In the genomic region with DNA sequence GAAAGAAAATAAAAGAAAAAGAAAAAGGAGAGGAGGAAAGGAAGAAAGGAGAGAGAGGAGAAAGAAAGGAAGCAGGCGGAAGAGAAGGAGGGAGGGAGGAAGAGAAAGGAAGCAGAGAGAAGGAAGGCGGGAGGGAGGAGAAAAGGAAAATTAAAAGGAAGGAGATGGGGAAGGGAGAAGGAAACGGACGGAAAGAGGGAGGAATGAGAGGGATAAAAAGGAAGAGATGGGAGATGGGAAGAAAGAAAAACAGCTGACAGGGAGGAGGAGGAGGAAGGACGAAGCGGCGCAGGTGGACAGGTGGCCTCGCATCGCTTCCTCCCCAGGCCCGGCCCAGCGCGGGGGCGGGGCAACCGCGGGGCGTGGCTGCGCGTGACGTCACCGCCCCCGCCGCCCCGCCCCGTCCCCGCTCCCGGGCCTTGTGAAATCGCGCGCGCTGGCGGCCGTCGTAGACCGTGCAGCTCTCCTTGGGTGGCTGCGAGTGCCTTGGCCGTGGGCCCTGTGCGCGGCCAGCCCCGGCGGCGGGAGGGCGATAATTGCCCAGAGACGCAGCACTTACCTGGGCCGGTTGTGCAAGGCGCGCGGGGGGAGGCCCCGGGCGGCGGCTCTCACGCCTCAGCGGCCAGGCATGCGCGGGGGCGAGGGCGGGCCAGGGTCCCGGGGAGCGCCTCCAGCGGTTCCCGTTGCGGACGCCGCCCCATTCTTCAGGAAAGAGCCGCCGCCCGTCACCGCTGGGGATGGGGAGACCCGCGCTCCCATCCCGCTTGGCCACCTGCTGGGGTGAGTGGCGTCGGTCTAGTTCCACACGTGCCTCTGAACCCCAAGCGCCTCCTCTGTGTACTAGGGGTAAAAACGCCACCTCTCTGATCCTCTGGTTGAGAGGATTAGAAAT, we compare ENCODE assay signal across 8 cellular contexts. TPM values are rescaled to one million over a fixed set of nuclear protein-coding genes. Genes with fewer than 3 reads are reported as not detected.
A peak's percentile ranks its signal among the peaks of the same experiment; 100 is the strongest.
DNase-seq lines count a peak whose midpoint lies in the region; ATAC-seq and TF ChIP-seq lines count a peak whose summit lies in the region.

No MANE protein-coding gene starts in this region.

- no peaks in the 10 kb centered on the region for H3K9me3 Mint-ChIP-seq in activated naive CD8-positive, alpha-beta T cell treated with anti-CD3 and anti-CD28 coated beads for 36 hours

- H3K9me3 ChIP-seq in SK-N-SH: no peaks in the 10 kb centered on the region
- no peaks in the 10 kb centered on the region for H3K9me3 ChIP-seq in heart right ventricle
- no peaks in the 10 kb centered on the region for H3K9me3 ChIP-seq in upper lobe of right lung

- no peak for TF ChIP-seq EP300 in SK-N-SH (IDR thresholded peaks at IDR 0.05; ENCODE audit: borderline replicate concordance in 1 of 2, low read depth in 1 of 2, low read length in 1 of 2)

- peak overlapping the region; percentile 89 for H3K4me2 ChIP-seq in SK-N-SH

- H3F3A ChIP-seq in SK-N-SH (replicated peaks; ENCODE audit: insufficient read depth): peaks cover 3% of the 10 kb centered on the region

- H2AFZ ChIP-seq in SK-N-SH (ENCODE audit: low read depth): peak overlapping the region; percentile 99

- H3K4me1 ChIP-seq in SK-N-SH (ENCODE audit: control insufficient read depth in 1 of 2, insufficient read depth in 2 of 2, low read depth in 1 of 2, low read length in 1 of 2) (no peaks in the 10 kb centered on the region; a peak in 1 of 4 replicates), heart right ventricle (peaks cover 0 to 10% (median 7%) of the 10 kb centered on the region in 9 donors), upper lobe of right lung (no peaks in the 10 kb centered on the region)

- 3% methylated on average over 13 of the region's 75 CpGs for WGBS in SK-N-SH (ENCODE audit: low lambda C conversion rate)
- WGBS in heart right ventricle, 2 donors: 1 to 3% methylated on average over 59 to 75 of the region's 75 CpGs

- CTCF ChIA-PET in SK-N-SH (lab: Yijun Ruan, JAX): no interaction called here

- TF ChIP-seq RAD21 in SK-N-SH (IDR thresholded peaks at IDR 0.05; ENCODE audit: low read length): no peak

- peaks cover 29% of the 10 kb centered on the region for H3K27me3 Mint-ChIP-seq in activated naive CD8-positive, alpha-beta T cell treated with anti-CD3 and anti-CD28 coated beads for 36 hours

- H3K36me3 ChIP-seq in SK-N-SH (replicated peaks in 1 of 2; ENCODE audit: control insufficient read depth in 1 of 2, insufficient read depth in 2 of 2, low read length in 1 of 2) (no peaks in the 10 kb centered on the region), heart right ventricle (no peaks in the 10 kb centered on the region), upper lobe of right lung (no peaks in the 10 kb centered on the region)

- H3K4me1 Mint-ChIP-seq in activated naive CD8-positive, alpha-beta T cell treated with anti-CD3 and anti-CD28 coated beads for 36 hours: peaks cover 4% of the 10 kb centered on the region

- no peak overlapping the region for H3K27ac ChIP-seq in SK-N-SH (ENCODE audit: low read depth in 2 of 2, low read length in 1 of 2)
- H3K27ac ChIP-seq in heart right ventricle: no peak overlapping the region
- H3K27ac ChIP-seq in upper lobe of right lung: peak overlapping the region; percentile 42

- intact Hi-C loops in heart right ventricle (cut with DNase I) (loop anchor here in 1 of 10 donors (5.0 kb wide), 1 partner anchor 91 kb away; no protein-coding TSS in a partner anchor), posterior vena cava (cut with DNase I) (no loop called here), upper lobe of right lung (cut with DNase I) (no loop called here)

- peak overlapping the region; percentile 59 for H3K27ac Mint-ChIP-seq in activated naive CD8-positive, alpha-beta T cell treated with anti-CD3 and anti-CD28 coated beads for 36 hours

- peak overlapping the region; percentile 80 for H3K4me3 Mint-ChIP-seq in activated naive CD8-positive, alpha-beta T cell treated with anti-CD3 and anti-CD28 coated beads for 36 hours

- POLR2A ChIA-PET in SK-N-SH (lab: Yijun Ruan, JAX): no interaction called here

- DNase-seq in DMS153 treated with DMSO at 0.1 percent for 48 hours (lab: John Stamatoyannopoulos, UW; ENCODE audit: unreplicated experiment) (peak; percentile 52), LHCN-M2 (ENCODE audit: low read depth) (peak; percentile 31), SK-N-SH (peak; percentile 97), heart right ventricle (peak; percentile 12 to 75), posterior vena cava (ENCODE audit: low spot score) (peak; percentile 92), upper lobe of right lung (peak; percentile 96)
- DNase-seq in activated naive CD8-positive, alpha-beta T cell treated with anti-CD3 and anti-CD28 coated beads for 36 hours: peak; percentile 68

- no peaks in the 10 kb centered on the region for H3K36me3 Mint-ChIP-seq in activated naive CD8-positive, alpha-beta T cell treated with anti-CD3 and anti-CD28 coated beads for 36 hours

- no peaks in the 10 kb centered on the region for H3K79me2 ChIP-seq in SK-N-SH (ENCODE audit: insufficient read depth)

- H3K27me3 ChIP-seq in SK-N-SH (ENCODE audit: insufficient read depth) (peaks cover 7% of the 10 kb centered on the region; the same call in 1 of the 2 replicates), heart right ventricle (peaks cover 12 to 89% (median 54%) of the 10 kb centered on the region in 7 donors), upper lobe of right lung (peaks cover 9% of the 10 kb centered on the region)

- no peak for TF ChIP-seq CTCF in SK-N-SH (IDR thresholded peaks at IDR 0.05)
- peak in 1 of 9 donors; percentile 12 for TF ChIP-seq CTCF in heart right ventricle (IDR thresholded peaks at IDR 0.05)
- TF ChIP-seq CTCF in upper lobe of right lung (IDR thresholded peaks at IDR 0.05): no peak

- H3K9ac ChIP-seq in SK-N-SH: peak overlapping the region; percentile 39; the same call in 1 of the 2 replicates

- H4K20me1 ChIP-seq in SK-N-SH (ENCODE audit: insufficient read depth): no peaks in the 10 kb centered on the region

- no peaks in the 10 kb centered on the region for H3K9me2 ChIP-seq in SK-N-SH

- H3K4me3 ChIP-seq in SK-N-SH (ENCODE audit: low read depth in 2 of 2, low read length in 1 of 2) (peak overlapping the region; percentile 57 to 66), heart right ventricle (peak overlapping the region in 9 of 10 donors; percentile 4 to 60 (median 44)), upper lobe of right lung (peak overlapping the region; percentile 44)

- peak; percentile 81 for ATAC-seq in GM21737 (IDR thresholded peaks at IDR 0.05; ENCODE audit: unreplicated experiment)
- ATAC-seq in heart right ventricle: peak; percentile 72 to 98 (median 86)
- ATAC-seq in upper lobe of right lung: peak; percentile 96

TF ChIP-seq in SK-N-SH, 30 proteins besides CTCF, POLR2A, EP300 and RAD21:
- TF ChIP-seq YY1 (IDR thresholded peaks at IDR 0.05; ENCODE audit: low read depth): no peak
- no peak for TF ChIP-seq SIN3A (IDR thresholded peaks at IDR 0.05; ENCODE audit: borderline replicate concordance, low read depth, low read length)
- TF ChIP-seq RCOR1 (IDR thresholded peaks at IDR 0.05; ENCODE audit: low read length): no peak
- TF ChIP-seq NRF1 (IDR thresholded peaks at IDR 0.05; ENCODE audit: low read depth, low read length): peak; percentile 15; the same call in 1 of the 2 replicates
- TF ChIP-seq SMC3 (IDR thresholded peaks at IDR 0.05; ENCODE audit: low read depth, low read length): no peak
- no peak for TF ChIP-seq MAX (IDR thresholded peaks at IDR 0.05; ENCODE audit: low read depth)

RNA-seq across cellular contexts. Expression of gene FOXE1, which starts 49.6 kb away (rescaled TPM):
- total RNA-seq in LHCN-M2 (2014; rRNA removed) (not detected in 2 replicates), heart right ventricle (not detected), posterior vena cava (not detected), upper lobe of right lung (not detected)
- polyA plus RNA-seq in LHCN-M2 (2012): not detected
- polyA plus RNA-seq in SK-N-SH (2012; rRNA removed) (0.03 and 0.08 TPM in 2 replicates), heart right ventricle (not detected)
- polyA plus RNA-seq in SK-N-SH (2012; cell fraction: cytosol; rRNA removed): 0.04 TPM in 2 replicates
- polyA plus RNA-seq in SK-N-SH (2012; cell fraction: nucleus; rRNA removed): 0.01 TPM in 2 replicates
- total RNA-seq in activated naive CD8-positive, alpha-beta T cell treated with anti-CD3 and anti-CD28 coated beads for 36 hours: not detected

Comparison
In these comparisons a context has a peak if more than half of its experiments do, and no peak if none do; other contexts are left out.
1. DNase-seq: peak in every context shown above with its lines; median percentile 97 in SK-N-SH; 96 in upper lobe of right lung; 92 in posterior vena cava; 68 in activated naive CD8-positive, alpha-beta T cell treated with anti-CD3 and anti-CD28 coated beads for 36 hours; 52 in DMS153 treated with DMSO at 0.1 percent for 48 hours; 44 in heart right ventricle; 31 in LHCN-M2.